ENCODE assay signal across 11 cellular contexts in the genomic region with DNA sequence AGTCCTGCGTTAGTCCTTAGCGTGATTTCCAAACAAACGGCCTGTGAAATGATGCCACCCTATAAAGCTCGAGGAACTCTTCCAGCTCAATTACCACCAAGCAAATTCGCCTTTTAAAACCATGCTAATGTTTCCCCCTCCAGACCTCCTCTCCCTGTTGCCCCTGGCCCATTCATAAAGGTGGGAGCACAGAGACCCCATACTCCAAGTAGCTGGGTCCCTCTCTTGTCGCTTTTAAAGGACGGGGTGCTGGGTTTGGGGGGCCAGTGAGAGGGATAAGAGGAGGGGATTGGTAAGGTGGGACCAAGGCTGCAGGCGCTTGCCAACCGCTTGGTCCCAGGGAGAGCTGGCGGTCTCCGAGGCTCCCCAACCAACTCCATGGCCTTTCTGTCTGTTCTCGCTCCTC. TPM values are rescaled to one million over a fixed set of nuclear protein-coding genes. Genes with fewer than 3 reads are reported as not detected.
DNase-seq lines count a peak whose midpoint lies in the region; ATAC-seq and TF ChIP-seq lines count a peak whose summit lies in the region.
"Had no signal": no experiment of that assay in that cellular context is flagged by ENCODE, and none has a peak within 500 bp of the region (broad histone marks: within the 10 kb centered on the region; RNA-seq: fewer than 3 reads in every experiment).

No MANE protein-coding gene starts in this region.

- no peak for ATAC-seq in activated CD8-positive, alpha-beta memory T cell treated with anti-CD3 and anti-CD28 coated beads, Interleukin-2, amount 10 ng/mL, durations not matched to agents 7 days and 5 days
- ATAC-seq in activated B cell treated with CpG ODN at 0.5 μM for 24 hours (ENCODE audit: low read depth) (no peak), GM19328 (IDR thresholded peaks at IDR 0.05; ENCODE audit: unreplicated experiment) (no peak)
- no peak for ATAC-seq in stimulated activated effector memory CD8-positive, alpha-beta T cell treated with anti-CD3 and anti-CD28 coated beads, Interleukin-12 subunit alpha, Interleukin-12 subunit beta, amount 100 ng/mL, for 72 hours

- H3K4me1 Mint-ChIP-seq in activated CD8-positive, alpha-beta memory T cell treated with anti-CD3 and anti-CD28 coated beads, Interleukin-2, amount 10 ng/mL, durations not matched to agents 7 days and 5 days: peaks cover 54% of the 10 kb centered on the region
- peaks cover 57% of the 10 kb centered on the region for H3K4me1 Mint-ChIP-seq in activated B cell treated with CpG ODN at 0.5 μM for 24 hours
- peaks cover 50% of the 10 kb centered on the region for H3K4me1 Mint-ChIP-seq in stimulated activated effector memory CD8-positive, alpha-beta T cell treated with anti-CD3 and anti-CD28 coated beads, Interleukin-12 subunit alpha, Interleukin-12 subunit beta, amount 100 ng/mL, for 72 hours

- peaks cover 60% of the 10 kb centered on the region for H3K27me3 Mint-ChIP-seq in activated CD8-positive, alpha-beta memory T cell treated with anti-CD3 and anti-CD28 coated beads, Interleukin-2, amount 10 ng/mL, durations not matched to agents 7 days and 5 days
- H3K27me3 Mint-ChIP-seq in activated B cell treated with CpG ODN at 0.5 μM for 24 hours: peaks cover 44% of the 10 kb centered on the region

- POLR2A ChIA-PET in activated B cell treated with CpG ODN at 0.5 μM for 24 hours (lab: Charles Lee): interaction anchor here (1.2 kb wide), 1 partner anchor 8 kb away, joined by 3 read pairs; no protein-coding TSS in a partner anchor

- H3K9me3 ChIP-seq in iPS-18a (ENCODE audit: control insufficient read depth, low read depth, low read length): no peaks in the 10 kb centered on the region
- H3K9me3 ChIP-seq: neutrophil had no signal

- H3K36me3 ChIP-seq in iPS-18a (ENCODE audit: control insufficient read depth, low read depth, low read length): no peaks in the 10 kb centered on the region
- H3K36me3 ChIP-seq: neutrophil had no signal

- CTCF ChIA-PET in activated CD8-positive, alpha-beta memory T cell treated with anti-CD3 and anti-CD28 coated beads, Interleukin-2, amount 10 ng/mL, durations not matched to agents 7 days and 5 days (lab: Charles Lee): interaction anchor here (1.2 to 3.9 kb wide), 4 partner anchors 10 to 106 kb away, joined by 3 to 26 read pairs (median 14); no protein-coding TSS in a partner anchor
- CTCF ChIA-PET in activated B cell treated with CpG ODN at 0.5 μM for 24 hours (lab: Charles Lee): interaction anchor here (0.7 to 1.0 kb wide), 2 partner anchors 16 to 17 kb away, joined by 3 to 5 read pairs; no protein-coding TSS in a partner anchor

- intact Hi-C loops in activated B cell treated with CpG ODN at 0.5 μM for 24 hours (cut with micrococcal nuclease): loop anchor here (10.0 kb wide), 1 partner anchor 1296 kb away; no protein-coding TSS in a partner anchor

- H3K27ac ChIP-seq in iPS-18a (ENCODE audit: low read length): no peak overlapping the region
- H3K27ac ChIP-seq: neutrophil had no signal

- H3K27ac Mint-ChIP-seq in activated CD8-positive, alpha-beta memory T cell treated with anti-CD3 and anti-CD28 coated beads, Interleukin-2, amount 10 ng/mL, durations not matched to agents 7 days and 5 days: peak overlapping the region; percentile 54
- peak overlapping the region; percentile 47 for H3K27ac Mint-ChIP-seq in activated B cell treated with CpG ODN at 0.5 μM for 24 hours
- no peak overlapping the region for H3K27ac Mint-ChIP-seq in stimulated activated effector memory CD8-positive, alpha-beta T cell treated with anti-CD3 and anti-CD28 coated beads, Interleukin-12 subunit alpha, Interleukin-12 subunit beta, amount 100 ng/mL, for 72 hours

- peaks cover 6% of the 10 kb centered on the region for H3K36me3 Mint-ChIP-seq in activated CD8-positive, alpha-beta memory T cell treated with anti-CD3 and anti-CD28 coated beads, Interleukin-2, amount 10 ng/mL, durations not matched to agents 7 days and 5 days
- peaks cover 2% of the 10 kb centered on the region for H3K36me3 Mint-ChIP-seq in activated B cell treated with CpG ODN at 0.5 μM for 24 hours (ENCODE audit: low read depth)
- H3K36me3 Mint-ChIP-seq in stimulated activated effector memory CD8-positive, alpha-beta T cell treated with anti-CD3 and anti-CD28 coated beads, Interleukin-12 subunit alpha, Interleukin-12 subunit beta, amount 100 ng/mL, for 72 hours: peaks cover 18% of the 10 kb centered on the region

- no peak overlapping the region for H3K9ac ChIP-seq in iPS-18a (ENCODE audit: low read length)

- DNase-seq in activated CD8-positive, alpha-beta memory T cell treated with anti-CD3 and anti-CD28 coated beads, Interleukin-2, amount 10 ng/mL, durations not matched to agents 7 days and 5 days: no peak
- DNase-seq in activated CD8-positive, alpha-beta memory T cell treated with anti-CD3 and anti-CD28 coated beads, Interleukin-2, amount 50 U/mL, for 4 hours: no peak
- DNase-seq in activated B cell treated with CpG ODN at 0.5 μM for 24 hours: no peak
- no peak for DNase-seq in stimulated activated effector memory CD8-positive, alpha-beta T cell treated with anti-CD3 and anti-CD28 coated beads, Interleukin-12 subunit alpha, Interleukin-12 subunit beta, amount 100 ng/mL, for 72 hours (ENCODE audit: low spot score in 2 of 2)
- DNase-seq in NCI-H1930 (lab: John Stamatoyannopoulos, UW): no peak
- DNase-seq in ecto neural progenitor cell (ENCODE audit: low spot score): no peak

- no peaks in the 10 kb centered on the region for H3K9me3 Mint-ChIP-seq in activated CD8-positive, alpha-beta memory T cell treated with anti-CD3 and anti-CD28 coated beads, Interleukin-2, amount 10 ng/mL, durations not matched to agents 7 days and 5 days (ENCODE audit: low read depth)
- H3K9me3 Mint-ChIP-seq in activated B cell treated with CpG ODN at 0.5 μM for 24 hours: no peaks in the 10 kb centered on the region
- no peaks in the 10 kb centered on the region for H3K9me3 Mint-ChIP-seq in stimulated activated effector memory CD8-positive, alpha-beta T cell treated with anti-CD3 and anti-CD28 coated beads, Interleukin-12 subunit alpha, Interleukin-12 subunit beta, amount 100 ng/mL, for 72 hours

- peaks cover 57% of the 10 kb centered on the region for H3K4me1 ChIP-seq in iPS-18a (ENCODE audit: control insufficient read depth, low read depth, low read length)

- peak overlapping the region; percentile 40 for H3K4me3 Mint-ChIP-seq in activated CD8-positive, alpha-beta memory T cell treated with anti-CD3 and anti-CD28 coated beads, Interleukin-2, amount 10 ng/mL, durations not matched to agents 7 days and 5 days
- peak overlapping the region; percentile 69 for H3K4me3 Mint-ChIP-seq in activated B cell treated with CpG ODN at 0.5 μM for 24 hours
- H3K4me3 Mint-ChIP-seq in stimulated activated effector memory CD8-positive, alpha-beta T cell treated with anti-CD3 and anti-CD28 coated beads, Interleukin-12 subunit alpha, Interleukin-12 subunit beta, amount 100 ng/mL, for 72 hours: peak overlapping the region; percentile 63

- peaks cover 96% of the 10 kb centered on the region for H3K27me3 ChIP-seq in iPS-18a (ENCODE audit: control insufficient read depth, insufficient read depth, low read length)

- TF ChIP-seq CTCF in activated B cell treated with CpG ODN at 0.5 μM for 24 hours (IDR thresholded peaks at IDR 0.05): no peak

- peak overlapping the region; percentile 63 for H3K4me3 ChIP-seq in iPS-18a (ENCODE audit: low read length)

RNA-seq across cellular contexts. Expression of a gene that starts 1.2 kb away (rescaled TPM):
- not detected for total RNA-seq in activated CD8-positive, alpha-beta memory T cell treated with anti-CD3 and anti-CD28 coated beads, Interleukin-2, amount 10 ng/mL, durations not matched to agents 7 days and 5 days
- total RNA-seq in activated B cell treated with CpG ODN at 0.5 μM for 24 hours: 0.13 TPM in 1 of 2 replicates, not detected in the other
- total RNA-seq: H7; T-helper 1 cell treated with Interleukin-12 subunit alpha and Interleukin-12 subunit beta and Interleukin-4 antibody, amounts not matched to agents 30 ng/mL and 1 ng/mL, for 36 hours had no signal

RNA-seq across cellular contexts. Expression of a gene that starts 5.0 kb away (rescaled TPM):
- 100 to 1,000 TPM; 282 to 319 TPM for total RNA-seq in activated CD8-positive, alpha-beta memory T cell treated with anti-CD3 and anti-CD28 coated beads, Interleukin-2, amount 10 ng/mL, durations not matched to agents 7 days and 5 days
- 137 and 141 TPM in 2 replicates for total RNA-seq in activated B cell treated with CpG ODN at 0.5 μM for 24 hours

RNA-seq across cellular contexts. Expression of a gene that starts 13.4 kb away (rescaled TPM):
- total RNA-seq in activated CD8-positive, alpha-beta memory T cell treated with anti-CD3 and anti-CD28 coated beads, Interleukin-2, amount 10 ng/mL, durations not matched to agents 7 days and 5 days: not detected
- total RNA-seq in activated B cell treated with CpG ODN at 0.5 μM for 24 hours: not detected in 2 replicates
- total RNA-seq: H7; T-helper 1 cell treated with Interleukin-12 subunit alpha and Interleukin-12 subunit beta and Interleukin-4 antibody, amounts not matched to agents 30 ng/mL and 1 ng/mL, for 36 hours had no signal
